Comparison of ENCODE assay signal across 6 cellular contexts in genomic region chr12:114314403-114314802, GRCh38.
"Had no signal": no experiment of that assay in that cellular context is flagged by ENCODE, and none has a peak within 500 bp of the region (broad histone marks: within the 10 kb centered on the region; RNA-seq: fewer than 3 reads in every experiment).

No MANE protein-coding gene starts in this region.

- H3K27ac ChIP-seq: GM23248 had no signal

- H3K9ac ChIP-seq: GM23248 had no signal

- H3K4me3 ChIP-seq: GM23248 had no signal

- DNase-seq: GM23248, GOT3, H9, HCEC 1CT, KBM-7 had no signal

- H2AFZ ChIP-seq: GM23248 had no signal

- FAIRE-seq: H54 had no signal
